8 cellular contexts compared by ENCODE assay signal in the genomic region with DNA sequence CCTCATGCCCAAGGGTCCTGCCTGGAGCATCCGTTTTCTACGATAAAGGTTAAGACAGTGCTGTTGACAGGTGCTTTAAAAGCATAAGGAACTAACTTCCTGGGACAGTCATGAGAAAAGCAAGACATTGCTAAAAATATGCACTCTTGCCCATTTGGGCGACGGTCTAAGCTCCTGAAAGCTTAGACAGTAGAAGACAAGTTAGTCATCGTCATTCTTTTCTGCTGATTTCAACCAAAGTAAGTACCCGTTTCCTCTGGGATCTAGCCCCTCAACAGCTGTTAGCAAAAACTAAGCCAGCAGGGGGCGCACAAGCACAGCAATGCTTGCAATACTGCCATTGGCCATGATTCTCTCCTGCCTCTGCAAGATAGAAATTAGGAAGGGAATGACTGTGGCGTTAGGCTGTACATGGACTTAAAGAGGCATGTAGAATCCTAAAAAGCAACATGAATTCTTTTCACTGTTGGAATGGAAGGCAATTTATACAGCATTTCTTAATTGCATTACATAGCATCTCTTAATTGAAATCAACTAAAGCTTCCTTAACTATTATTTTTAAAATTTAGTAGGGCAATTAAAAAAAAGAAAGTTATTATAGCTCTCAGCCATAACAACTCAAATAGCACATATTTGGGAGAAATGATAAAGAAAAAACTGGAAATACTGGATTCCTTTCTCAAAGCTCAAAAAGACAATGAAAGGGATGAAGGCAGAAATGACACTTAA.
DNase-seq lines count a peak whose midpoint lies in the region; ATAC-seq, FAIRE-seq and TF ChIP-seq lines count a peak whose summit lies in the region.

No MANE protein-coding gene starts in this region.

- no peak overlapping the region for H2BK120ac ChIP-seq in H9 (ENCODE audit: low read depth, low read length, poor library complexity, severe bottlenecking)

- H3K4ac ChIP-seq in H9 (ENCODE audit: low read depth, low read length) = no peak overlapping the region

- TF ChIP-seq EP300 in transverse colon (IDR thresholded peaks at IDR 0.05; ENCODE audit: low read depth) = no peak

- no peaks in the 10 kb centered on the region for H3K9me3 ChIP-seq in H9 (ENCODE audit: control insufficient read depth, low read depth, low read length)
- H3K9me3 ChIP-seq in pancreas = no peaks in the 10 kb centered on the region
- H3K9me3 ChIP-seq in transverse colon = no peaks in the 10 kb centered on the region

- no CpG with 5 or more reads among the region's 8 CpGs for WGBS in H9 (ENCODE audit: extremely low coverage, insufficient read length, low lambda C conversion rate)
- WGBS in pancreas, 2 donors = 12 to 19% methylated on average over 8 of the region's 8 CpGs
- 12 to 28% methylated on average over 6 to 8 of the region's 8 CpGs for WGBS in transverse colon (ENCODE audit: low coverage in 1 of 2), 2 donors

- no peak overlapping the region for H4K5ac ChIP-seq in H9 (ENCODE audit: insufficient read length, low read depth, low read length)

- H2BK5ac ChIP-seq in H9 (ENCODE audit: insufficient read length, low read length) = no peak overlapping the region

- no peak overlapping the region for H2AFZ ChIP-seq in H9 (ENCODE audit: low read length)

- H3K23me2 ChIP-seq in H9 (ENCODE audit: insufficient read length, low read depth, low read length, poor library complexity, severe bottlenecking) = no peaks in the 10 kb centered on the region

- in situ Hi-C loops in SK-MEL-5 (cut with HindIII; ENCODE audit: low pct_unique_long_range_greater_than_20kb, low sequenced_read_pairs) (no loop called here), transverse colon (cut with MboI; ENCODE audit: low pct_ligation_motif_present in 1 of 4, low pct_unique_long_range_greater_than_20kb in 1 of 4, low sequenced_read_pairs in 3 of 4) (loop anchor here (10.0 to 25.0 kb wide), 3 partner anchors 377 to 652 kb away; a partner anchor contains a TSS)

- no peak overlapping the region for H3K9ac ChIP-seq in H9 (ENCODE audit: extremely low read depth, insufficient read length, low read length)

- peaks cover 5 to 12% of the 10 kb centered on the region in 2 experiments for H3K4me1 Mint-ChIP-seq in H9

- no peak overlapping the region for H3K4me2 ChIP-seq in H9 (ENCODE audit: insufficient read depth, insufficient read length, low read length)

- no peak overlapping the region for H3K56ac ChIP-seq in H9 (ENCODE audit: insufficient read length, low read depth, low read length)

- TF ChIP-seq CTCF in H9 (conservative IDR thresholded peaks at IDR 0.05) (peak; percentile 96), pancreas (IDR thresholded peaks at IDR 0.05) (peak; percentile 88 to 95 (median 93)), transverse colon (IDR thresholded peaks at IDR 0.05) (peak; percentile 88 to 91 (median 89))

- H3K79me1 ChIP-seq in H9 (ENCODE audit: insufficient read depth, low read depth, low read length, poor library complexity, severe bottlenecking) = no peaks in the 10 kb centered on the region

- no peaks in the 10 kb centered on the region for H3K36me3 Mint-ChIP-seq in H9 (ENCODE audit: insufficient read depth in 1 of 3, low read depth in 3 of 3)

- intact Hi-C loops in pancreas (cut with DNase I) = no loop called here
- intact Hi-C loops in transverse colon (cut with DNase I; ENCODE audit: low total_unique reads) = loop anchor here (2.0 kb wide), 1 partner anchor 645 kb away; no protein-coding TSS in a partner anchor

- H4K20me1 ChIP-seq in H9 (ENCODE audit: control insufficient read depth, insufficient read depth, insufficient read length) = no peaks in the 10 kb centered on the region

- FAIRE-seq in pancreas (lab: Jason Lieb, UNC) = no peak

- H3K9me3 Mint-ChIP-seq in H9 = no peaks in the 10 kb centered on the region; a peak in 1 of 5 replicates

- H3K27me3 ChIP-seq in H9 (ENCODE audit: insufficient read depth, low read length) (no peaks in the 10 kb centered on the region), pancreas (no peaks in the 10 kb centered on the region), transverse colon (peaks cover 14% of the 10 kb centered on the region)

- H2AK5ac ChIP-seq in H9 (ENCODE audit: insufficient read length, low read length) = no peak overlapping the region

- ATAC-seq in pancreas = peak; percentile 77 to 94 (median 93)

- no peak overlapping the region for H3T11ph ChIP-seq in H9 (ENCODE audit: low read length)

- H4K8ac ChIP-seq in H9 (replicated peaks; ENCODE audit: insufficient read length, low read depth, low read length) = no peak overlapping the region

- no peak overlapping the region for H3K27ac ChIP-seq in H9 (ENCODE audit: insufficient read length, low read depth, low read length)
- no peak overlapping the region for H3K27ac ChIP-seq in pancreas
- H3K27ac ChIP-seq in transverse colon = no peak overlapping the region

- H2BK20ac ChIP-seq in H9 (ENCODE audit: low read depth, low read length, poor library complexity, severe bottlenecking) = no peak overlapping the region

- peak; percentile 89 for DNase-seq in ELF-1 (ENCODE audit: low read depth, low spot score)
- peak; percentile 88 for DNase-seq in H9
- peak; percentile 92 for DNase-seq in NCI-H1092 (lab: John Stamatoyannopoulos, UW)
- DNase-seq in SK-MEL-5 (ENCODE audit: low read depth, low spot score) = peak; percentile 94
- DNase-seq in activated gamma-delta T cell treated with anti-CD3 and anti-CD28 coated beads, Interleukin-2, amount 50 U/mL, for 16 hours (ENCODE audit: low read depth) = peak; percentile 68
- DNase-seq in glomerular endothelial cell (ENCODE audit: extremely low read depth, low read depth, low spot score) = peak; percentile 71
- peak; percentile 63 to 99 (median 86) for DNase-seq in pancreas
- peak; percentile 86 for DNase-seq in transverse colon

- no peak overlapping the region for H3K18ac ChIP-seq in H9 (ENCODE audit: insufficient read length, low read depth, low read length)

- H2BK15ac ChIP-seq in H9 (ENCODE audit: low read depth, low read length) = no peak overlapping the region

- H3K36me3 ChIP-seq in pancreas (no peaks in the 10 kb centered on the region), transverse colon (no peaks in the 10 kb centered on the region)

- peaks cover 18% of the 10 kb centered on the region for H3K27me3 Mint-ChIP-seq in H9 (ENCODE audit: low read depth)

- H3K79me2 ChIP-seq in H9 (ENCODE audit: insufficient read depth, low read length) = no peaks in the 10 kb centered on the region

- H4K91ac ChIP-seq in H9 (ENCODE audit: insufficient read length, low read depth, low read length) = no peak overlapping the region

- no peak overlapping the region for H3K27ac Mint-ChIP-seq in H9

- H3K14ac ChIP-seq in H9 (ENCODE audit: insufficient read depth, low read length) = no peak overlapping the region

- no peak overlapping the region for H3K23ac ChIP-seq in H9 (ENCODE audit: insufficient read length, low read depth, low read length)

- TF ChIP-seq POLR2A in transverse colon (IDR thresholded peaks at IDR 0.05) = no peak

- H3K4me3 Mint-ChIP-seq in H9 = no peak overlapping the region

- H3K4me1 ChIP-seq in H9 (ENCODE audit: insufficient read depth, low read length) (no peaks in the 10 kb centered on the region), pancreas (no peaks in the 10 kb centered on the region), transverse colon (no peaks in the 10 kb centered on the region)

- H3K4me3 ChIP-seq in pancreas (no peak overlapping the region), transverse colon (no peak overlapping the region)

- H2BK12ac ChIP-seq in H9 (ENCODE audit: insufficient read length, low read depth, low read length) = no peak overlapping the region
